In the genomic region with DNA sequence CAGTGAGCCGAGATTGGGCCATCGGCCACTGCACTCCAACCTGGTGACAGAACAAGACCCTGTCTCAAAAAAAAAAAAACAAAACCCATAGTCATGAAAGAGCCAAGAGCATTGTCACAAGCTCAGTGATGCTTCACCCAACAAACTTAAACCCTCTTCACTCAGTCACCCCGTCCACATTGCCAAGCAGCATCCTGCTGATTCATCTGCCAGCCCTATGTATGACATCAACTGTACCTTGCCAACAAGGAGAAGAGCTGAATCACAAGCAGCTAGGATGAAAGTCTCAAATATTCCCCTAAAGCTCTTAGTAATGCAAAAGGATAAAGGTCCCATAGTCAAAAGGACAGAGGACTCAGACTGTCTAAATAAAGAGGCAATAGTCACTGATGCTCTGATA, we compare ENCODE assay signal across 16 cellular contexts.
DNase-seq lines count a peak whose midpoint lies in the region; ATAC-seq, FAIRE-seq and TF ChIP-seq lines count a peak whose summit lies in the region.
"Had no signal": no experiment of that assay in that cellular context is flagged by ENCODE, and none has a peak within 500 bp of the region (broad histone marks: within the 10 kb centered on the region; RNA-seq: fewer than 3 reads in every experiment).

No MANE protein-coding gene starts in this region.

- POLR2A ChIA-PET in A549 (lab: Yijun Ruan, JAX), result no interaction called here

- H3K27ac ChIP-seq in A549, result 0 out of 6 replicates have a peak overlapping the region, but pooled peaks of 1 of the 2 experiments have one; percentile 24
- H3K27ac ChIP-seq in RWPE2 (ENCODE audit: poor library complexity, severe bottlenecking), result no peak overlapping the region
- H3K27ac ChIP-seq: gastroesophageal sphincter had no signal

- H3K9me3 ChIP-seq in A549 (0 out of 3 replicates have a peak, but pooled peaks cover 2% of the 10 kb centered on the region), RWPE2 (ENCODE audit: severe bottlenecking) (no peaks in the 10 kb centered on the region)
- H3K9me3 ChIP-seq: gastroesophageal sphincter had no signal

- H3K36me3 ChIP-seq in RWPE2 (ENCODE audit: low read depth), result no peaks in the 10 kb centered on the region
- H3K36me3 ChIP-seq: gastroesophageal sphincter had no signal

- TF ChIP-seq CTCF in A549 (IDR thresholded peaks at IDR 0.05), result no peak
- TF ChIP-seq CTCF in RWPE2 (IDR thresholded peaks at IDR 0.05; ENCODE audit: poor library complexity, severe bottlenecking), result no peak

- CTCF ChIA-PET in A549 (lab: Yijun Ruan, JAX), result interaction anchor here (0.9 kb wide), 1 partner anchor 179 kb away, joined by 3 read pairs; no protein-coding TSS in a partner anchor

- FAIRE-seq in A549 (lab: Jason Lieb, UNC), result no peak
- FAIRE-seq: colon had no signal

- DNase-seq in A549 (ENCODE audit: low read depth in 1 of 2, low spot score in 1 of 2) (peak; percentile 17 to 60), EH (ENCODE audit: low read depth) (peak; percentile 69), RWPE2 (ENCODE audit: low spot score) (no peak), fibroblast of gingiva (ENCODE audit: low read depth) (peak; percentile 82), NCI-H1417 (lab: John Stamatoyannopoulos, UW) (no peak)
- DNase-seq: COR-L47, MM.1S, NCI-H446 had no signal

- ATAC-seq in A549 (peak; percentile 74 to 86), RWPE2 (ENCODE audit: low read depth) (peak; percentile 85), HG02759 (IDR thresholded peaks at IDR 0.05; ENCODE audit: unreplicated experiment) (no peak), GM21737 (IDR thresholded peaks at IDR 0.05; ENCODE audit: unreplicated experiment) (no peak), HG03439 (IDR thresholded peaks at IDR 0.05; ENCODE audit: unreplicated experiment) (no peak)
- ATAC-seq: gastroesophageal sphincter; left lobe of liver; Right ventricle myocardium inferior; stimulated activated memory B cell treated with anti-CD40 and anti-IgM and Interleukin-4, amounts not matched to agents 10 μg/mL and 1 μg/mL and 100 μg/mL, for 72 hours had no signal

- no peak for TF ChIP-seq EP300 in A549 (IDR thresholded peaks at IDR 0.05)

- TF ChIP-seq RAD21 in A549 (conservative IDR thresholded peaks at IDR 0.05 in 1 of 2, IDR thresholded peaks at IDR 0.05 in 1 of 2), result no peak

- TF ChIP-seq POLR2A in A549 (IDR thresholded peaks at IDR 0.05; ENCODE audit: low read length), result no peak

- H3K27me3 ChIP-seq in RWPE2 (ENCODE audit: insufficient read depth, poor library complexity, severe bottlenecking), result no peaks in the 10 kb centered on the region
- H3K27me3 ChIP-seq: gastroesophageal sphincter had no signal

- H3K4me3 ChIP-seq in A549 (no peak overlapping the region), RWPE2 (ENCODE audit: severe bottlenecking) (no peak overlapping the region)
- H3K4me3 ChIP-seq: gastroesophageal sphincter had no signal

- peak overlapping the region; percentile 34; the same call in 1 of the 3 replicates for H3K4me2 ChIP-seq in A549

- WGBS in A549 (ENCODE audit: missing lambda C conversion rate), result 62% methylated on average over 3 of the region's 3 CpGs

- H3K4me1 ChIP-seq in A549, result peaks cover 20% of the 10 kb centered on the region
- H3K4me1 ChIP-seq in RWPE2 (ENCODE audit: insufficient read depth, poor library complexity, severe bottlenecking), result peaks cover 3% of the 10 kb centered on the region
- H3K4me1 ChIP-seq: gastroesophageal sphincter had no signal

TF ChIP-seq in A549, 52 proteins besides CTCF, POLR2A, EP300 and RAD21:
- TF ChIP-seq MAFK (IDR thresholded peaks at IDR 0.05; ENCODE audit: partially characterized antibody), result peak; percentile 11
- TF ChIP-seq REST (IDR thresholded peaks at IDR 0.05), result no peak

Comparison
In these comparisons a context has a peak if more than half of its experiments do, and no peak if none do; other contexts are left out.
1. ATAC-seq: peak in A549 (2 of 2) and RWPE2 (single experiment); none in HG02759 (single experiment), GM21737 (single experiment) and HG03439 (single experiment).
2. DNase-seq: peak in A549 (2 of 2), EH (single experiment) and fibroblast of gingiva (single experiment); none in RWPE2 (single experiment) and NCI-H1417 (0 of 3).